In genomic region chr4:158067646-158068045, GRCh38 we compare ENCODE assay signal across 2 cellular contexts.
TF ChIP-seq lines count a peak whose summit lies in the region.

No MANE protein-coding gene starts in this region.

TF ChIP-seq in HCT116, 20 proteins besides CTCF, POLR2A, EP300 and RAD21 (continued from another document):
- TF ChIP-seq YY1 (IDR thresholded peaks at IDR 0.05; ENCODE audit: extremely low read depth, insufficient replicate concordance, low read depth, low read length) (no peak), POLR2AphosphoS5 (IDR thresholded peaks at IDR 0.05; ENCODE audit: low read depth, low read length) (no peak), FOSL1 (IDR thresholded peaks at IDR 0.05; ENCODE audit: low read depth) (no peak), EZH2phosphoT487 (IDR thresholded peaks at IDR 0.05; ENCODE audit: borderline replicate concordance) (no peak), TCF7L2 (IDR thresholded peaks at IDR 0.05; ENCODE audit: borderline replicate concordance, extremely low read depth, insufficient read depth, insufficient read length) (no peak)

TF ChIP-seq in HepG2, 621 proteins besides CTCF, POLR2A, EP300 and RAD21:
- TF ChIP-seq ZNF580 (CRISPR knock-in tag; IDR thresholded peaks at IDR 0.05; ENCODE audit: borderline replicate concordance, low read depth): no peak
TF ChIP-seq in HepG2: peak in this region for 0.
